ENCODE assay signal across 8 cellular contexts in the genomic region with DNA sequence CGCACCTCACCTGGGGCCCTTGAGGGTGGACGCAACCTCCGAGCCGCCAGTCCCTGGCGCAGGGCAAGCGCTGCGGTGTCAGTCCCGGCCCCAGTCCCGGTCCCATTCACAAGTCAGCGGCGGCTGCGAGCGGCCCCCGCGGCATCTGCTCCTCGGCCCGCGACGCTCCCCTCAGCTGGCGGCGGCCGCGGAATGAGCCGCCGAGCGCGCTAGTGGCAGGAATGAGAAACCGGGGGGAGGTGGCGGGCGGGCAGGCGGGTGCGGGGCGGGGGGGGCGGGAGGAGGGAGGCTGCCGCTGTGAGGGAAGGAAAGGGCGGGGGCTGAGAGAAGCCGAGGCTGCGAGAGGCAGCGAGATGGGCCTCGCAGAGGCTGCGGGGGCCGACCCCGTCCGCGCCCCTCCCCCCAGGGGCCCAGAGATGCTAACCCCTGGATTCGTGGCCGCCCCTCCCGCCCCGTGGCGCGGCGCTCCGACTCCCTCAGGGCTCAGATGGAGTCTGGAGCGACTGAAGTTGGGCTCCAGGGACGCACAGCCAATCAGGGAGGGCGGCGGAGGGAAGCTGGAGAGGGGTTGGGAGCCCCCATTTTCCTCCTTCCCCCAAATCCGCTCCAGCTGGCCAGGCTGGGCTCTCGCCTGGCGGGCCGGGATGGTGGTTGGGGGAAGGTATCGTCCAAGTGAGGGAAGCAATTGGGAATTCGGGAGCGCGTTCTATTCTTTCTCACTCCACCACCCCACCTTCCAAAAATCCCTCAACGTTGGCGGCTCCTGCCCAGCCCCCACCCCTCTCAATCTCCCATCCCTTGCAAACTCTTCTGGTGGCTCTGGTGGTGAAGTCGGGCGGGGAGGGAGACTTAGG. TPM values are rescaled to one million over a fixed set of nuclear protein-coding genes. Genes with fewer than 3 reads are reported as not detected.
DNase-seq lines count a peak whose midpoint lies in the region; ATAC-seq, FAIRE-seq and TF ChIP-seq lines count a peak whose summit lies in the region.

A gene with protein sequence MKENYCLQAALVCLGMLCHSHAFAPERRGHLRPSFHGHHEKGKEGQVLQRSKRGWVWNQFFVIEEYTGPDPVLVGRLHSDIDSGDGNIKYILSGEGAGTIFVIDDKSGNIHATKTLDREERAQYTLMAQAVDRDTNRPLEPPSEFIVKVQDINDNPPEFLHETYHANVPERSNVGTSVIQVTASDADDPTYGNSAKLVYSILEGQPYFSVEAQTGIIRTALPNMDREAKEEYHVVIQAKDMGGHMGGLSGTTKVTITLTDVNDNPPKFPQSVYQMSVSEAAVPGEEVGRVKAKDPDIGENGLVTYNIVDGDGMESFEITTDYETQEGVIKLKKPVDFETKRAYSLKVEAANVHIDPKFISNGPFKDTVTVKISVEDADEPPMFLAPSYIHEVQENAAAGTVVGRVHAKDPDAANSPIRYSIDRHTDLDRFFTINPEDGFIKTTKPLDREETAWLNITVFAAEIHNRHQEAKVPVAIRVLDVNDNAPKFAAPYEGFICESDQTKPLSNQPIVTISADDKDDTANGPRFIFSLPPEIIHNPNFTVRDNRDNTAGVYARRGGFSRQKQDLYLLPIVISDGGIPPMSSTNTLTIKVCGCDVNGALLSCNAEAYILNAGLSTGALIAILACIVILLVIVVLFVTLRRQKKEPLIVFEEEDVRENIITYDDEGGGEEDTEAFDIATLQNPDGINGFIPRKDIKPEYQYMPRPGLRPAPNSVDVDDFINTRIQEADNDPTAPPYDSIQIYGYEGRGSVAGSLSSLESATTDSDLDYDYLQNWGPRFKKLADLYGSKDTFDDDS (minus strand): TSS at position 194 of the 854 bp plus-strand sequence. CDS start 117,194 bp downstream, outside the sequence.

- FAIRE-seq in small intestine (lab: Jason Lieb, UNC) = no peak

- peaks cover 61% of the 10 kb centered on the region for H3K27me3 ChIP-seq in H7 (ENCODE audit: control insufficient read depth, insufficient read depth, low read length)
- H3K27me3 ChIP-seq in mammary epithelial cell (ENCODE audit: insufficient read depth, low read length) = no peaks in the 10 kb centered on the region
- H3K27me3 ChIP-seq in small intestine (ENCODE audit: control insufficient read depth in 2 of 2, insufficient read depth in 2 of 2, low read length in 2 of 2) = peaks cover 10% of the 10 kb centered on the region in 2 donors

- DNase-seq in H7 (peak; percentile 84), mammary epithelial cell (peak; percentile 3), inferior parietal cortex (ENCODE audit: extremely low spot score) (peak; percentile 50), small intestine (no peak), OCI-M2 (lab: John Stamatoyannopoulos, UW; ENCODE audit: unreplicated experiment) (no peak), COLO829 (ENCODE audit: low spot score) (no peak), NK-92 (lab: John Stamatoyannopoulos, UW; ENCODE audit: unreplicated experiment) (no peak)

- H3K36me3 ChIP-seq in H7 (replicated peaks; ENCODE audit: control insufficient read depth, insufficient read depth, low read length) = no peaks in the 10 kb centered on the region
- no peaks in the 10 kb centered on the region for H3K36me3 ChIP-seq in mammary epithelial cell (ENCODE audit: insufficient read depth, low read length)
- no peaks in the 10 kb centered on the region for H3K36me3 ChIP-seq in small intestine (ENCODE audit: control insufficient read depth in 2 of 2, insufficient read depth in 2 of 2, low read length in 2 of 2)

- intact Hi-C loops in mammary epithelial cell (cut with micrococcal nuclease) = loop anchor here (5.0 to 10.0 kb wide), 2 partner anchors 533 to 905 kb away; no protein-coding TSS in a partner anchor

- WGBS in mammary epithelial cell (ENCODE audit: low coverage, missing lambda C conversion rate) = 0% methylated on average over 11 of the region's 69 CpGs
- 2 to 4% (median 4%) methylated on average over 49 to 69 of the region's 69 CpGs for WGBS in small intestine, 3 donors

- peak within 1 kb of the TSS; percentile 94 for H2AFZ ChIP-seq in mammary epithelial cell (ENCODE audit: low read depth, low read length)

- H3K4me2 ChIP-seq in mammary epithelial cell (ENCODE audit: insufficient read depth, low read depth, low read length) = peak within 1 kb of the TSS; percentile 91

- H3K9ac ChIP-seq in mammary epithelial cell (ENCODE audit: insufficient read depth, low read length) = peak within 1 kb of the TSS; percentile 68

- H3K9me3 ChIP-seq in mammary epithelial cell (replicated peaks; ENCODE audit: insufficient read depth, low read length) = no peaks in the 10 kb centered on the region
- H3K9me3 ChIP-seq in small intestine (ENCODE audit: control insufficient read depth, low read depth) = no peaks in the 10 kb centered on the region

- no peak for ATAC-seq in GM21381 (IDR thresholded peaks at IDR 0.05; ENCODE audit: unreplicated experiment)

- dilution Hi-C loops in mammary epithelial cell (cut with HindIII; ENCODE audit: low sequenced_read_pairs) = no loop called here

- TF ChIP-seq CTCF in mammary epithelial cell (conservative IDR thresholded peaks at IDR 0.05 in 1 of 2, IDR thresholded peaks at IDR 0.05 in 1 of 2; ENCODE audit: extremely low read depth in 1 of 2, insufficient read depth in 1 of 2, low read depth in 1 of 2, low read length in 2 of 2) = peak; percentile 11 to 42

- peaks cover 40% of the 10 kb centered on the region for H3K4me1 ChIP-seq in mammary epithelial cell (ENCODE audit: insufficient read depth, low read length)
- no peaks in the 10 kb centered on the region for H3K4me1 ChIP-seq in small intestine (ENCODE audit: control insufficient read depth in 2 of 2, insufficient read depth in 1 of 2, low read depth in 1 of 2, low read length in 1 of 2)

- CTCF ChIA-PET in mammary epithelial cell (lab: Charles Lee; ENCODE audit: low non-redundant PET) = no interaction called here

- H3K79me2 ChIP-seq in mammary epithelial cell (ENCODE audit: insufficient read depth, low read length) = peaks cover 46% of the 10 kb centered on the region

- in situ Hi-C loops in mammary epithelial cell (cut with MboI; ENCODE audit: low sequenced_read_pairs in 2 of 2) = loop anchor here (10.0 to 25.0 kb wide), 2 partner anchors 1153 to 1760 kb away; no protein-coding TSS in a partner anchor

- H4K20me1 ChIP-seq in mammary epithelial cell (ENCODE audit: insufficient read depth, low read length) = no peaks in the 10 kb centered on the region

- H3K4me3 ChIP-seq in H7 (ENCODE audit: insufficient read depth, low read depth, low read length) (peak within 1 kb of the TSS; percentile 65), mammary epithelial cell (replicated peaks in 1 of 3; ENCODE audit: insufficient read depth in 1 of 3, low read depth in 2 of 3, low read length in 3 of 3) (peak within 1 kb of the TSS; percentile 58 to 86 (median 61)), small intestine (ENCODE audit: low read depth in 1 of 2, low read length in 2 of 2) (peak within 1 kb of the TSS; percentile 12 to 30)

- no TSS peak for BruUV-seq in mammary epithelial cell (replicated peaks; lab: Mats Ljungman, UMichigan)

- H3K27ac ChIP-seq in mammary epithelial cell (ENCODE audit: insufficient read depth, low read depth, low read length) = peak within 1 kb of the TSS; percentile 47
- H3K27ac ChIP-seq in small intestine (ENCODE audit: low read depth in 1 of 2, low read length in 1 of 2) = peak within 1 kb of the TSS; percentile 35 to 91

RNA-seq across cellular contexts. Expression of the gene that starts here (rescaled TPM):
- total RNA-seq in H7 (2014; rRNA removed; shearing (Covaris generic)) = 10.2 and 12.9 TPM in 2 replicates
- 10 to 100 TPM in 1 of 2 donors, 1 to 10 TPM in 1; 6.3 to 61.7 TPM for total RNA-seq in mammary epithelial cell
- polyA plus RNA-seq in mammary epithelial cell = 44.9 TPM
- 131 TPM for polyA minus RNA-seq in mammary epithelial cell
- 1 to 10 TPM in 2 of 3 donors, under 1 TPM in 1; 0.22 to 2.2 (median 1.1) TPM for polyA plus RNA-seq in small intestine

Comparison
In these comparisons a context has a peak if more than half of its experiments do, and no peak if none do; other contexts are left out.
1. RNA of the gene that starts here (polyA plus RNA-seq): 44.9 TPM in mammary epithelial cell (single experiment); 0.22 to 2.2 TPM in small intestine; every median in the first group is over 10 times any median in the second.
2. DNase-seq: peak in H7 (single experiment), mammary epithelial cell (single experiment) and inferior parietal cortex (single experiment); none in small intestine (single experiment), OCI-M2 (single experiment), COLO829 (single experiment) and NK-92 (single experiment).
3. Peak in every context shown above with its lines, with median percentiles within 50 percentile points of each other: H3K4me3 ChIP-seq.